ENCODE assay signal across 20 cellular contexts in genomic region chr7:30971840-30972563, GRCh38. TPM values are rescaled to one million over a fixed set of nuclear protein-coding genes. Genes with fewer than 3 reads are reported as not detected.
"Had no signal": no experiment of that assay in that cellular context is flagged by ENCODE, and none has a peak within 500 bp of the region (broad histone marks: within the 10 kb centered on the region; RNA-seq: fewer than 3 reads in every experiment).

No MANE protein-coding gene starts in this region.

- H3K4me3 ChIP-seq: body of pancreas, colonic mucosa, mucosa of descending colon, tibial nerve, vagina had no signal

- H3K27me3 ChIP-seq: body of pancreas, colonic mucosa, vagina had no signal

- ATAC-seq: body of pancreas; mucosa of descending colon; naive thymus-derived CD4-positive, alpha-beta T cell; stimulated activated naive B cell treated with anti-CD40 and anti-IgM and Interleukin-4, amounts not matched to agents 10 μg/mL and 1 μg/mL and 100 μg/mL, for 72 hours had no signal

- H3K9me3 Mint-ChIP-seq: stimulated activated naive B cell treated with anti-CD40 and anti-IgM and Interleukin-4, amounts not matched to agents 10 μg/mL and 1 μg/mL and 100 μg/mL, for 72 hours had no signal

- H3K9me3 ChIP-seq: body of pancreas, colonic mucosa, mucosa of descending colon, neutrophil, tibial nerve, vagina had no signal

- DNase-seq: activated CD4-positive, alpha-beta T cell treated with anti-CD3 and anti-CD28 coated beads for 1 hour; activated CD4-positive, alpha-beta T cell treated with anti-CD3 and anti-CD28 coated beads, Interleukin-2, amount 50 U/mL, for 48 hours; activated gamma-delta T cell treated with Interleukin-2 at 50 U/mL for 16 hours; amniotic stem cell; body of pancreas; central memory CD4-positive, alpha-beta T cell; colonic mucosa; foreskin fibroblast; kidney glomerular epithelial cell; mammary epithelial cell; mucosa of descending colon; naive thymus-derived CD4-positive, alpha-beta T cell; retina; stimulated activated CD4-positive, alpha-beta T cell treated with anti-CD3 and anti-CD28 coated beads, Interleukin-2, amount 100 ng/mL, for 48 hours; stimulated activated naive B cell treated with anti-CD40 and anti-IgM and Interleukin-4, amounts not matched to agents 10 μg/mL and 1 μg/mL and 100 μg/mL, for 72 hours; substantia nigra had no signal

- H3K4me1 ChIP-seq: colonic mucosa, vagina had no signal

- H3K36me3 Mint-ChIP-seq: activated naive CD8-positive, alpha-beta T cell; naive thymus-derived CD4-positive, alpha-beta T cell; stimulated activated naive B cell treated with anti-CD40 and anti-IgM and Interleukin-4, amounts not matched to agents 10 μg/mL and 1 μg/mL and 100 μg/mL, for 72 hours had no signal

- H3K27ac Mint-ChIP-seq: activated naive CD8-positive, alpha-beta T cell; naive thymus-derived CD4-positive, alpha-beta T cell had no signal

- H3K4me3 Mint-ChIP-seq: activated naive CD8-positive, alpha-beta T cell; naive thymus-derived CD4-positive, alpha-beta T cell; stimulated activated naive B cell treated with anti-CD40 and anti-IgM and Interleukin-4, amounts not matched to agents 10 μg/mL and 1 μg/mL and 100 μg/mL, for 72 hours had no signal

- H3K27ac ChIP-seq: body of pancreas, colonic mucosa, neutrophil, tibial nerve, vagina had no signal

- H3K36me3 ChIP-seq: colonic mucosa, neutrophil, tibial nerve, vagina had no signal

RNA-seq across cellular contexts. Expression of gene GHRHR, which starts 8.2 kb away (rescaled TPM):
- total RNA-seq: body of pancreas; colonic mucosa; mammary epithelial cell; mucosa of descending colon; naive thymus-derived CD4-positive, alpha-beta T cell; tibial nerve; vagina had no signal
- polyA plus RNA-seq: mammary epithelial cell; naive thymus-derived CD4-positive, alpha-beta T cell had no signal
